Comparison of ENCODE assay signal across 8 cellular contexts in the genomic region with DNA sequence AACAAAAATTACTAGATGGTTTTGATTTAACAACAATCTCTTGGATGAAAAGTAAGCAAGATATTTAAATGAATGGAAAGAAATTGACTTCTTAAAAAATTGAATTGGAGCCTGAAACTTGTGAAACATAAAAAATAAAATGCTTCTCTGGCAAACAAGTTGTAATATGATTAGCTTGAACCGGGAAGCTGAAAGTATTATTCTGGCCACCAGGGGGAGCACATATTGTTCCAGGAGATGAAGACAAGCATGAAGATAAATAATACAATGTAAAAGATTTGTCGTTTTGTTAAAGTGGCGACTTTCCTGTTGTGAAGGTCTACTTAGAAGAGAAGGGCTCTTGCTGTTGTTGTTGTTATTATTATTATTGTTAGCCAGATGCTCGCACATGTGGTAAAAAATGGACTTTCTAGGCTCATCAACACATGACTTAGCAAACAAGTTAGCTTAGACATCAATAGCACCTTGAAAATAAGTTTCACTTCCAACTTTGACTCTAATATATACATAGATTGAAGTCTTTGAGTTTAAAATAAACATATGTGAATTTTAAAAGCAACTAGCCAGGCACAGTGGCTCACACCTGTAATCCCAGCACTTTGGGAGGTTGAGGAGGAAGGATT. TPM values are rescaled to one million over a fixed set of nuclear protein-coding genes. Genes with fewer than 3 reads are reported as not detected.
A peak's percentile ranks its signal among the peaks of the same experiment; 100 is the strongest.
DNase-seq lines count a peak whose midpoint lies in the region; ATAC-seq and TF ChIP-seq lines count a peak whose summit lies in the region.

No MANE protein-coding gene starts in this region.

- H3K4me1 ChIP-seq in trophoblast cell (ENCODE audit: control insufficient read depth in 1 of 2, insufficient read depth in 2 of 2, low read length in 2 of 2) = peaks cover 1% of the 10 kb centered on the region in 2 experiments

- no peak overlapping the region for H2AK5ac ChIP-seq in trophoblast cell (ENCODE audit: low read length)

- no peak overlapping the region for H3K4me3 Mint-ChIP-seq in stimulated activated effector memory CD8-positive, alpha-beta T cell treated with anti-CD3 and anti-CD28 coated beads, Interleukin-12 subunit alpha, Interleukin-12 subunit beta, amount 100 ng/mL, for 72 hours

- H3K27ac ChIP-seq in C4-2B (no peak overlapping the region), trophoblast cell (ENCODE audit: low read depth, low read length) (no peak overlapping the region)

- no peaks in the 10 kb centered on the region for H3K36me3 Mint-ChIP-seq in stimulated activated effector memory CD8-positive, alpha-beta T cell treated with anti-CD3 and anti-CD28 coated beads, Interleukin-12 subunit alpha, Interleukin-12 subunit beta, amount 100 ng/mL, for 72 hours

- H4K12ac ChIP-seq in trophoblast cell (ENCODE audit: low read depth, low read length) = no peak overlapping the region

- no peak overlapping the region for H3K4me3 ChIP-seq in trophoblast cell (ENCODE audit: low read depth, low read length)

- DNase-seq in NCI-H1105 treated with DMSO at 0.1 percent for 48 hours (lab: John Stamatoyannopoulos, UW) (peak; percentile 80), SW480 (ENCODE audit: low spot score) (peak; percentile 72), erythroblast (lab: John Stamatoyannopoulos, UW) (peak; percentile 52 to 69), trophoblast cell (peak; percentile 51 to 85)
- no peak for DNase-seq in stimulated activated effector memory CD8-positive, alpha-beta T cell treated with anti-CD3 and anti-CD28 coated beads, Interleukin-12 subunit alpha, Interleukin-12 subunit beta, amount 100 ng/mL, for 72 hours (ENCODE audit: low spot score in 2 of 2)

- H2BK5ac ChIP-seq in trophoblast cell (ENCODE audit: low read depth, low read length, poor library complexity) = no peak overlapping the region

- H3K23ac ChIP-seq in trophoblast cell (ENCODE audit: low read length) = no peak overlapping the region

- peaks cover 5% of the 10 kb centered on the region for H3K4me1 Mint-ChIP-seq in stimulated activated effector memory CD8-positive, alpha-beta T cell treated with anti-CD3 and anti-CD28 coated beads, Interleukin-12 subunit alpha, Interleukin-12 subunit beta, amount 100 ng/mL, for 72 hours

- H3K9me3 Mint-ChIP-seq in stimulated activated effector memory CD8-positive, alpha-beta T cell treated with anti-CD3 and anti-CD28 coated beads, Interleukin-12 subunit alpha, Interleukin-12 subunit beta, amount 100 ng/mL, for 72 hours = no peaks in the 10 kb centered on the region

- no peaks in the 10 kb centered on the region for H3K79me2 ChIP-seq in trophoblast cell (ENCODE audit: control insufficient read depth, insufficient read depth, low read length, poor library complexity)

- no peak overlapping the region for H2AFZ ChIP-seq in trophoblast cell (ENCODE audit: insufficient read depth, low read length, poor library complexity)

- TF ChIP-seq CTCF in C4-2B (conservative IDR thresholded peaks at IDR 0.05) = peak; percentile 82

- H3K27ac Mint-ChIP-seq in stimulated activated effector memory CD8-positive, alpha-beta T cell treated with anti-CD3 and anti-CD28 coated beads, Interleukin-12 subunit alpha, Interleukin-12 subunit beta, amount 100 ng/mL, for 72 hours = no peak overlapping the region

- H3K4ac ChIP-seq in trophoblast cell (ENCODE audit: low read depth, low read length) = no peak overlapping the region

- H3K14ac ChIP-seq in trophoblast cell (ENCODE audit: low read length) = no peak overlapping the region

- ATAC-seq in GM18498 (IDR thresholded peaks at IDR 0.05; ENCODE audit: unreplicated experiment) (peak; percentile 58), HG02623 (IDR thresholded peaks at IDR 0.05; ENCODE audit: unreplicated experiment) (no peak)
- no peak for ATAC-seq in stimulated activated effector memory CD8-positive, alpha-beta T cell treated with anti-CD3 and anti-CD28 coated beads, Interleukin-12 subunit alpha, Interleukin-12 subunit beta, amount 100 ng/mL, for 72 hours

- no peak overlapping the region for H4K8ac ChIP-seq in trophoblast cell (ENCODE audit: low read depth, low read length)

- H2BK120ac ChIP-seq in trophoblast cell (ENCODE audit: insufficient read depth, low read length, poor library complexity) = no peak overlapping the region

- H3K4me2 ChIP-seq in trophoblast cell (ENCODE audit: low read length) = no peak overlapping the region

- no peak overlapping the region for H4K91ac ChIP-seq in trophoblast cell (ENCODE audit: low read depth, low read length)

- H3K36me3 ChIP-seq in trophoblast cell (ENCODE audit: control insufficient read depth in 1 of 2, insufficient read depth in 2 of 2, low read length in 2 of 2) = no peaks in the 10 kb centered on the region

- no peak for TF ChIP-seq POLR2A in erythroblast (IDR thresholded peaks at IDR 0.05; ENCODE audit: low read length)

- H3K79me1 ChIP-seq in trophoblast cell (ENCODE audit: low read length) = no peaks in the 10 kb centered on the region

- H3K18ac ChIP-seq in trophoblast cell (ENCODE audit: low read length) = no peak overlapping the region

- WGBS in trophoblast cell (ENCODE audit: extremely low coverage, insufficient coverage, insufficient read length) = no CpG with 5 or more reads among the region's 4 CpGs

- no peaks in the 10 kb centered on the region for H3K9me3 ChIP-seq in trophoblast cell (ENCODE audit: insufficient read depth, low read depth, low read length)

- H3K27me3 ChIP-seq in trophoblast cell (ENCODE audit: insufficient read depth, low read length) = peaks cover 23% of the 10 kb centered on the region

- H2BK12ac ChIP-seq in trophoblast cell (ENCODE audit: low read length) = no peak overlapping the region

- no peak overlapping the region for H3K9ac ChIP-seq in trophoblast cell (ENCODE audit: low read length)

RNA-seq across cellular contexts. Expression of gene PAX1, which starts 14.2 kb away (rescaled TPM):
- polyA plus RNA-seq in trophoblast cell (2013) = 0.03 TPM in 1 of 2 replicates, not detected in the other

Comparison
In these comparisons a context has a peak if more than half of its experiments do, and no peak if none do; other contexts are left out.
1. DNase-seq: peak in NCI-H1105 treated with DMSO at 0.1 percent for 48 hours (single experiment), SW480 (single experiment), erythroblast (2 of 2) and trophoblast cell (2 of 2); none in stimulated activated effector memory CD8-positive, alpha-beta T cell treated with anti-CD3 and anti-CD28 coated beads, Interleukin-12 subunit alpha, Interleukin-12 subunit beta, amount 100 ng/mL, for 72 hours (0 of 2).